ENCODE assay signal across 8 cellular contexts in genomic region chr12:6200266-6201198, GRCh38. TPM values are rescaled to one million over a fixed set of nuclear protein-coding genes. Genes with fewer than 3 reads are reported as not detected.
A peak's percentile ranks its signal among the peaks of the same experiment; 100 is the strongest.
DNase-seq lines count a peak whose midpoint lies in the region; ATAC-seq and TF ChIP-seq lines count a peak whose summit lies in the region.

TSS of gene CD9 (plus strand) at chr12:6200400. CDS start at chr12:6200500, 100 bp downstream.

- CTCF ChIA-PET in naive thymus-derived CD4-positive, alpha-beta T cell (lab: Charles Lee), result interaction anchor here (1.2 to 1.6 kb wide), 2 partner anchors 79 to 84 kb away, joined by 3 to 6 read pairs; no protein-coding TSS in a partner anchor

- peaks cover 27% of the 10 kb centered on the region for H3K36me3 ChIP-seq in MG63
- H3K36me3 ChIP-seq in naive thymus-derived CD4-positive, alpha-beta T cell (ENCODE audit: control insufficient read depth in 2 of 3, insufficient read depth in 3 of 3, low read length in 3 of 3), result no peaks in the 10 kb centered on the region
- H3K36me3 ChIP-seq in thoracic aorta, result no peaks in the 10 kb centered on the region

- intact Hi-C loops in naive thymus-derived CD4-positive, alpha-beta T cell (cut with micrococcal nuclease), result no loop called here

- no peaks in the 10 kb centered on the region for H3K9me3 ChIP-seq in MG63
- no peaks in the 10 kb centered on the region for H3K9me3 ChIP-seq in naive thymus-derived CD4-positive, alpha-beta T cell (ENCODE audit: control insufficient read depth in 2 of 3, low read length in 3 of 3)
- H3K9me3 ChIP-seq in thoracic aorta, result no peaks in the 10 kb centered on the region

- H3K9me3 Mint-ChIP-seq in naive thymus-derived CD4-positive, alpha-beta T cell, result no peaks in the 10 kb centered on the region

- DNase-seq in D341Med (ENCODE audit: low spot score) (peak; percentile 81), MG63 (peak; percentile 75), activated T-cell treated with anti-CD3 and anti-CD28 coated beads for 4 hours (peak; percentile 10), fibroblast of gingiva (ENCODE audit: low read depth) (peak; percentile 70), thoracic aorta (ENCODE audit: low spot score) (no peak)
- peak in 6 of 9 donors; percentile 15 to 54 (median 26) for DNase-seq in naive thymus-derived CD4-positive, alpha-beta T cell

- ATAC-seq in naive thymus-derived CD4-positive, alpha-beta T cell, result peak; percentile 60
- ATAC-seq in thoracic aorta (ENCODE audit: insufficient number of reproducible peaks, low FRiP score, low read depth) (peak; percentile 46), GM21825 (IDR thresholded peaks at IDR 0.05; ENCODE audit: unreplicated experiment) (no peak), HG03460 (IDR thresholded peaks at IDR 0.05; ENCODE audit: unreplicated experiment) (no peak)

- H3K27ac ChIP-seq in naive thymus-derived CD4-positive, alpha-beta T cell (ENCODE audit: low read depth, low read length), result no peak within 1 kb of the TSS
- peak within 1 kb of the TSS; percentile 97 for H3K27ac ChIP-seq in thoracic aorta

- peak within 1 kb of the TSS; percentile 64 to 83 (median 77) for H3K4me3 Mint-ChIP-seq in naive thymus-derived CD4-positive, alpha-beta T cell

- peaks cover 7 to 36% (median 26%) of the 10 kb centered on the region in 7 donors for H3K4me1 Mint-ChIP-seq in naive thymus-derived CD4-positive, alpha-beta T cell

- H3K4me3 ChIP-seq in MG63 (peak within 1 kb of the TSS; percentile 62), thoracic aorta (peak within 1 kb of the TSS; percentile 95)
- H3K4me3 ChIP-seq in naive thymus-derived CD4-positive, alpha-beta T cell (ENCODE audit: low read length), result peak within 1 kb of the TSS; percentile 61

- POLR2A ChIA-PET in naive thymus-derived CD4-positive, alpha-beta T cell (lab: Charles Lee), result no interaction called here

- H3K27me3 ChIP-seq in MG63 (no peaks in the 10 kb centered on the region), thoracic aorta (replicated peaks; ENCODE audit: insufficient read depth) (no peaks in the 10 kb centered on the region)
- peaks cover 0 to 3% of the 10 kb centered on the region in 2 donors for H3K27me3 ChIP-seq in naive thymus-derived CD4-positive, alpha-beta T cell (ENCODE audit: control insufficient read depth in 2 of 2, insufficient read depth in 2 of 2, low read length in 2 of 2)

- H3K27ac Mint-ChIP-seq in naive thymus-derived CD4-positive, alpha-beta T cell, result no peak within 1 kb of the TSS

- H3K4me1 ChIP-seq in naive thymus-derived CD4-positive, alpha-beta T cell (ENCODE audit: control insufficient read depth in 2 of 2, insufficient read depth in 2 of 2, low read length in 2 of 2), result peaks cover 0 to 9% of the 10 kb centered on the region in 2 donors
- H3K4me1 ChIP-seq in thoracic aorta (ENCODE audit: control insufficient read depth in 1 of 2, low read depth in 2 of 2), result peaks cover 34 to 57% of the 10 kb centered on the region in 2 donors

- H3K27me3 Mint-ChIP-seq in naive thymus-derived CD4-positive, alpha-beta T cell, result peaks cover 17 to 47% (median 34%) of the 10 kb centered on the region in 5 donors

- peaks cover 0 to 2% (median 0%) of the 10 kb centered on the region in 5 donors for H3K36me3 Mint-ChIP-seq in naive thymus-derived CD4-positive, alpha-beta T cell

- no peak for TF ChIP-seq CTCF in thoracic aorta (IDR thresholded peaks at IDR 0.05)

RNA-seq across cellular contexts. Expression of gene CD9, which starts in this region (rescaled TPM):
- total RNA-seq in MG63 (2014; rRNA removed; shearing (Covaris generic); ENCODE audit: low replicate concordance), result 95.5 and 98.2 TPM in 2 replicates
- total RNA-seq in naive thymus-derived CD4-positive, alpha-beta T cell, result 10 to 100 TPM in 1 of 5 experiments, 1 to 10 TPM in 4; 3.8 to 19.3 (median 7.5) TPM
- polyA plus RNA-seq in naive thymus-derived CD4-positive, alpha-beta T cell, result 10 to 100 TPM; 12.0 to 15.5 TPM
- 100 to 1,000 TPM; 249 to 300 TPM for total RNA-seq in thoracic aorta

Comparison
In these comparisons a context has a peak if more than half of its experiments do, and no peak if none do; other contexts are left out.
1. ATAC-seq: peak in naive thymus-derived CD4-positive, alpha-beta T cell (single experiment) and thoracic aorta (single experiment); none in GM21825 (single experiment) and HG03460 (single experiment).
2. Peak in every context shown above with its lines, with median percentiles within 50 percentile points of each other: H3K4me3 ChIP-seq.